ENCODE assay signal across 29 cellular contexts in genomic region chr14:78398216-78398615, GRCh38.
"Had no signal": no experiment of that assay in that cellular context is flagged by ENCODE, and none has a peak within 500 bp of the region (broad histone marks: within the 10 kb centered on the region; RNA-seq: fewer than 3 reads in every experiment).

No MANE protein-coding gene starts in this region.

- H3K4me1 ChIP-seq: neural progenitor cell, parathyroid adenoma, psoas muscle, right lobe of liver, sigmoid colon, stomach, thyroid gland, tibial nerve, upper lobe of left lung, vagina had no signal

- DNase-seq: natural killer cell; occipital lobe; ovary; posterior cingulate gyrus; psoas muscle; right cardiac atrium; right lobe of liver; sigmoid colon; small intestine; stimulated activated CD4-positive, alpha-beta T cell treated with anti-CD3 and anti-CD28 coated beads, Interleukin-15, amount 100 ng/mL, for 24 hours; stimulated activated CD4-positive, alpha-beta T cell treated with anti-CD3 and anti-CD28 coated beads, Interleukin-2, amount 100 ng/mL, for 24 hours; stimulated activated CD4-positive, alpha-beta T cell treated with anti-CD3 and anti-CD28 coated beads, Interleukin-2, amount 100 ng/mL, for 48 hours; stimulated activated CD4-positive, alpha-beta T cell treated with anti-CD3 and anti-CD28 coated beads, Interleukin-4, amount 100 ng/mL, for 24 hours; stimulated activated naive B cell treated with anti-CD40 and anti-IgM and Interleukin-4, amounts not matched to agents 10 μg/mL and 1 μg/mL and 100 μg/mL, for 72 hours; stimulated activated naive CD4-positive, alpha-beta T cell treated with Interleukin-2 at 50 U/mL for 16 hours; stomach; thyroid gland; trophoblast cell; upper lobe of left lung had no signal

- H3K4me1 Mint-ChIP-seq: natural killer cell; nephron; stimulated activated effector memory CD8-positive, alpha-beta T cell treated with anti-CD3 and anti-CD28 coated beads, Interleukin-12 subunit alpha, Interleukin-12 subunit beta, amount 100 ng/mL, for 72 hours had no signal

- H3K9me3 Mint-ChIP-seq: nephron; neural progenitor cell; stimulated activated naive CD8-positive, alpha-beta T cell treated with anti-CD3 and anti-CD28 coated beads, Interleukin-15, Interleukin-2, amounts not matched to agents 100 ng/mL and 50 ng/mL, for 24 hours had no signal

- H3K4me2 ChIP-seq: neural progenitor cell had no signal

- H2AFZ ChIP-seq: neural progenitor cell, parathyroid adenoma had no signal

- H3K27me3 Mint-ChIP-seq: stimulated activated naive CD8-positive, alpha-beta T cell treated with anti-CD3 and anti-CD28 coated beads, Interleukin-15, Interleukin-2, amounts not matched to agents 100 ng/mL and 50 ng/mL, for 24 hours had no signal

- H3K27ac Mint-ChIP-seq: natural killer cell; nephron; neural progenitor cell; progenitor cell of endocrine pancreas; stimulated activated effector memory CD8-positive, alpha-beta T cell treated with anti-CD3 and anti-CD28 coated beads, Interleukin-12 subunit alpha, Interleukin-12 subunit beta, amount 100 ng/mL, for 72 hours; stimulated activated naive B cell treated with anti-CD40 and anti-IgM and Interleukin-4, amounts not matched to agents 10 μg/mL and 1 μg/mL and 100 μg/mL, for 72 hours; stimulated activated naive CD8-positive, alpha-beta T cell treated with anti-CD3 and anti-CD28 coated beads, Interleukin-15, Interleukin-2, amounts not matched to agents 100 ng/mL and 50 ng/mL, for 24 hours had no signal

- H3K4me3 ChIP-seq: neural progenitor cell, ovary, psoas muscle, right lobe of liver, sigmoid colon, stomach, thoracic aorta, thyroid gland, tibial nerve, upper lobe of left lung, vagina had no signal

- H3K27me3 ChIP-seq: neural progenitor cell, ovary, right lobe of liver, sigmoid colon, thyroid gland, tibial nerve, upper lobe of left lung, vagina had no signal

- H3K36me3 Mint-ChIP-seq: natural killer cell; neural progenitor cell; stimulated activated effector memory CD8-positive, alpha-beta T cell treated with anti-CD3 and anti-CD28 coated beads, Interleukin-12 subunit alpha, Interleukin-12 subunit beta, amount 100 ng/mL, for 72 hours; stimulated activated naive B cell treated with anti-CD40 and anti-IgM and Interleukin-4, amounts not matched to agents 10 μg/mL and 1 μg/mL and 100 μg/mL, for 72 hours had no signal

- ATAC-seq: natural killer cell; psoas muscle; right cardiac atrium; right lobe of liver; stimulated activated effector memory CD8-positive, alpha-beta T cell treated with anti-CD3 and anti-CD28 coated beads, Interleukin-12 subunit alpha, Interleukin-12 subunit beta, amount 100 ng/mL, for 72 hours; stimulated activated naive B cell treated with anti-CD40 and anti-IgM and Interleukin-4, amounts not matched to agents 10 μg/mL and 1 μg/mL and 100 μg/mL, for 72 hours had no signal

- H3K4me3 Mint-ChIP-seq: natural killer cell; nephron; neural progenitor cell; stimulated activated effector memory CD8-positive, alpha-beta T cell treated with anti-CD3 and anti-CD28 coated beads, Interleukin-12 subunit alpha, Interleukin-12 subunit beta, amount 100 ng/mL, for 72 hours; stimulated activated naive B cell treated with anti-CD40 and anti-IgM and Interleukin-4, amounts not matched to agents 10 μg/mL and 1 μg/mL and 100 μg/mL, for 72 hours; stimulated activated naive CD8-positive, alpha-beta T cell treated with anti-CD3 and anti-CD28 coated beads, Interleukin-15, Interleukin-2, amounts not matched to agents 100 ng/mL and 50 ng/mL, for 24 hours had no signal

- H3K79me2 ChIP-seq: parathyroid adenoma had no signal

- H3K36me3 ChIP-seq: neural progenitor cell, ovary, right lobe of liver, sigmoid colon, stomach, thoracic aorta, thyroid gland, tibial nerve, upper lobe of left lung, vagina had no signal

- H3K27ac ChIP-seq: neural progenitor cell, ovary, parathyroid adenoma, psoas muscle, right lobe of liver, sigmoid colon, stomach, thoracic aorta, thyroid gland, tibial nerve, upper lobe of left lung, vagina had no signal

- H3K9ac ChIP-seq: neural progenitor cell, parathyroid adenoma had no signal

- FAIRE-seq: small intestine, urothelium cell line had no signal

- H3K9me3 ChIP-seq: ovary, psoas muscle, right lobe of liver, stomach, thoracic aorta, thyroid gland, tibial nerve, upper lobe of left lung, vagina had no signal
